In genomic region chr21:41008971-41009370, GRCh38 we compare ENCODE assay signal across 18 cellular contexts.
"Had no signal": no experiment of that assay in that cellular context is flagged by ENCODE, and none has a peak within 500 bp of the region (broad histone marks: within the 10 kb centered on the region; RNA-seq: fewer than 3 reads in every experiment).

No MANE protein-coding gene starts in this region.

- DNase-seq: activated CD4-positive, alpha-beta T cell treated with anti-CD3 and anti-CD28 coated beads for 4 hours; activated CD4-positive, alpha-beta T cell treated with anti-CD3 and anti-CD28 coated beads, Interleukin-2, amount 50 U/mL, for 4 hours; activated effector memory CD4-positive, alpha-beta T cell treated with anti-CD3 and anti-CD28 coated beads, Interleukin-2, amount 50 U/mL, for 16 hours; activated naive CD4-positive, alpha-beta T cell treated with anti-CD3 and anti-CD28 coated beads for 36 hours; activated naive CD8-positive, alpha-beta T cell treated with anti-CD3 and anti-CD28 coated beads for 36 hours; activated T-cell treated with anti-CD3 and anti-CD28 coated beads for 4 hours; aorta; kidney; left colon; mesenchymal stem cell; naive thymus-derived CD8-positive, alpha-beta T cell; sigmoid colon; small intestine; stimulated activated CD4-positive, alpha-beta T cell treated with anti-CD3 and anti-CD28 coated beads, Interleukin-4, amount 100 ng/mL, for 24 hours; uterus had no signal

- ATAC-seq: gastroesophageal sphincter; left colon; naive thymus-derived CD8-positive, alpha-beta T cell; stimulated activated effector memory CD8-positive, alpha-beta T cell treated with anti-CD3 and anti-CD28 coated beads, Interleukin-12 subunit alpha, Interleukin-12 subunit beta, amount 100 ng/mL, for 72 hours had no signal

- FAIRE-seq: endothelial cell of umbilical vein, kidney, small intestine had no signal
